1 cellular context compared by ENCODE assay signal in the genomic region with DNA sequence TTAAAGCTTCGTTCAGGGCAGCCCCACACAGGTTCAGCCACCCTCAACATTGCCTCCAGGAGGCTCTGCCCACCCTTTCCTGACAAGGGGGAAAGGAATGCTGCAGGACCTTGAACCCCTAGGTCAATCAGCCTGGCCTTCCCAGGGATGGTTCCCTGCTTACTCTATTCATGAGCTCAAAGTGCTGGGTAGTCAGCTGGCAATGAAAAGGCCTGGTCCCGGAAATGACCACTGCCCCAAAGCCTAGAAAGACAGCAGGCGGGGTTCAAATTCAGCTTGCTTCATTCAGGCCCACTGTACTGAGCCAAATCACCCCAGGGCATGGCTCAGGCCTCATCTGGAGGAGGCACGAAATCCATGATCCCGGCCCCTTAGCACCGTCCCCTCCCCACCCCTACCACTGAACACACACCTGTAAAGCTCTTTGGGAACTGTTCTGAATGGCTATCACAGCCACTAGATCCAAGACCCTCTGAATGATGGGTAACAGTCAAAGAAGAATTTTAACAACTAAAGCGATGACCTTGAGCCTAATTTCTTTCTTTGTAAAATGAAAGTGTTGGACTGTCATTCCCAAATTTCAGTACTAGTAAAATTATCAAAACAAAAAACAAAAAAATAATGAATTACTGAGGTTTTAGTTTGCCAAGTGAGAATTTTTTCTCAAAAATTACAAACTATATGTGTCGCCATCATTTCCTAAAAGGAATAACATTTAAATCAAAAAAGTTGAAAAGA.
TF ChIP-seq lines count a peak whose summit lies in the region.

No MANE protein-coding gene starts in this region.

TF ChIP-seq in HepG2, 621 proteins besides CTCF, POLR2A, EP300 and RAD21 (continued from another document and continues in another):
- TF ChIP-seq, protein P1, sequence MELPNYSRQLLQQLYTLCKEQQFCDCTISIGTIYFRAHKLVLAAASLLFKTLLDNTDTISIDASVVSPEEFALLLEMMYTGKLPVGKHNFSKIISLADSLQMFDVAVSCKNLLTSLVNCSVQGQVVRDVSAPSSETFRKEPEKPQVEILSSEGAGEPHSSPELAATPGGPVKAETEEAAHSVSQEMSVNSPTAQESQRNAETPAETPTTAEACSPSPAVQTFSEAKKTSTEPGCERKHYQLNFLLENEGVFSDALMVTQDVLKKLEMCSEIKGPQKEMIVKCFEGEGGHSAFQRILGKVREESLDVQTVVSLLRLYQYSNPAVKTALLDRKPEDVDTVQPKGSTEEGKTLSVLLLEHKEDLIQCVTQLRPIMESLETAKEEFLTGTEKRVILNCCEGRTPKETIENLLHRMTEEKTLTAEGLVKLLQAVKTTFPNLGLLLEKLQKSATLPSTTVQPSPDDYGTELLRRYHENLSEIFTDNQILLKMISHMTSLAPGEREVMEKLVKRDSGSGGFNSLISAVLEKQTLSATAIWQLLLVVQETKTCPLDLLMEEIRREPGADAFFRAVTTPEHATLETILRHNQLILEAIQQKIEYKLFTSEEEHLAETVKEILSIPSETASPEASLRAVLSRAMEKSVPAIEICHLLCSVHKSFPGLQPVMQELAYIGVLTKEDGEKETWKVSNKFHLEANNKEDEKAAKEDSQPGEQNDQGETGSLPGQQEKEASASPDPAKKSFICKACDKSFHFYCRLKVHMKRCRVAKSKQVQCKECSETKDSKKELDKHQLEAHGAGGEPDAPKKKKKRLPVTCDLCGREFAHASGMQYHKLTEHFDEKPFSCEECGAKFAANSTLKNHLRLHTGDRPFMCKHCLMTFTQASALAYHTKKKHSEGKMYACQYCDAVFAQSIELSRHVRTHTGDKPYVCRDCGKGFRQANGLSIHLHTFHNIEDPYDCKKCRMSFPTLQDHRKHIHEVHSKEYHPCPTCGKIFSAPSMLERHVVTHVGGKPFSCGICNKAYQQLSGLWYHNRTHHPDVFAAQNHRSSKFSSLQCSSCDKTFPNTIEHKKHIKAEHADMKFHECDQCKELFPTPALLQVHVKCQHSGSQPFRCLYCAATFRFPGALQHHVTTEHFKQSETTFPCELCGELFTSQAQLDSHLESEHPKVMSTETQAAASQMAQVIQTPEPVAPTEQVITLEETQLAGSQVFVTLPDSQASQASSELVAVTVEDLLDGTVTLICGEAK (IDR thresholded peaks at IDR 0.05): no peak
- TF ChIP-seq, protein P1 (CRISPR knock-in tag; IDR thresholded peaks at IDR 0.05): peak; percentile 52; the same call in 1 of the 2 replicates
- TF ChIP-seq ZNF333 (CRISPR knock-in tag; IDR thresholded peaks at IDR 0.05; ENCODE audit: borderline replicate concordance) (no peak), KDM5A (IDR thresholded peaks at IDR 0.05; ENCODE audit: borderline replicate concordance, low read length) (no peak), ZNF572 (CRISPR knock-in tag; IDR thresholded peaks at IDR 0.05) (no peak), PHF20 (CRISPR knock-in tag; IDR thresholded peaks at IDR 0.05) (peak; percentile 75), NONO (IDR thresholded peaks at IDR 0.05) (no peak), NONO (CRISPR knock-in tag; conservative IDR thresholded peaks at IDR 0.05) (no peak), ZNF549 (CRISPR knock-in tag; IDR thresholded peaks at IDR 0.05) (no peak), ZNF563 (CRISPR knock-in tag; IDR thresholded peaks at IDR 0.05) (no peak), CHCHD3 (CRISPR knock-in tag; IDR thresholded peaks at IDR 0.05) (no peak), RBM39 (IDR thresholded peaks at IDR 0.05; ENCODE audit: low read depth, low read length, poor library complexity, severe bottlenecking) (no peak), ATM (IDR thresholded peaks at IDR 0.05; ENCODE audit: borderline replicate concordance) (no peak), CCDC6 (CRISPR knock-in tag; IDR thresholded peaks at IDR 0.05) (peak; percentile 59; the same call in 1 of the 2 replicates), ZBTB7B (CRISPR knock-in tag; IDR thresholded peaks at IDR 0.05) (peak; percentile 87), GATAD1 (CRISPR knock-in tag; IDR thresholded peaks at IDR 0.05) (peak; percentile 53; the same call in 1 of the 2 replicates), SMC3 (IDR thresholded peaks at IDR 0.05; ENCODE audit: low read length) (peak; percentile 19; the same call in 1 of the 2 replicates), ELF3 (CRISPR knock-in tag; IDR thresholded peaks at IDR 0.05) (peak; percentile 98), TSC22D2 (CRISPR knock-in tag; IDR thresholded peaks at IDR 0.05; ENCODE audit: borderline replicate concordance) (no peak), ZSCAN25 (CRISPR knock-in tag; IDR thresholded peaks at IDR 0.05) (no peak), MTF2 (CRISPR knock-in tag; IDR thresholded peaks at IDR 0.05; ENCODE audit: borderline replicate concordance) (no peak), PRPF4 (IDR thresholded peaks at IDR 0.05; ENCODE audit: low read depth, low read length, poor library complexity, severe bottlenecking) (no peak), BCL6 (CRISPR knock-in tag; IDR thresholded peaks at IDR 0.05) (peak; percentile 95), ZSCAN12 (CRISPR knock-in tag; IDR thresholded peaks at IDR 0.05) (no peak), ZFP36 (IDR thresholded peaks at IDR 0.05; ENCODE audit: borderline replicate concordance, low read depth, low read length, partially characterized antibody) (no peak), KDM6A (CRISPR knock-in tag; IDR thresholded peaks at IDR 0.05; ENCODE audit: low read depth) (peak; percentile 69; the same call in 1 of the 2 replicates)
- TF ChIP-seq, protein P2, sequence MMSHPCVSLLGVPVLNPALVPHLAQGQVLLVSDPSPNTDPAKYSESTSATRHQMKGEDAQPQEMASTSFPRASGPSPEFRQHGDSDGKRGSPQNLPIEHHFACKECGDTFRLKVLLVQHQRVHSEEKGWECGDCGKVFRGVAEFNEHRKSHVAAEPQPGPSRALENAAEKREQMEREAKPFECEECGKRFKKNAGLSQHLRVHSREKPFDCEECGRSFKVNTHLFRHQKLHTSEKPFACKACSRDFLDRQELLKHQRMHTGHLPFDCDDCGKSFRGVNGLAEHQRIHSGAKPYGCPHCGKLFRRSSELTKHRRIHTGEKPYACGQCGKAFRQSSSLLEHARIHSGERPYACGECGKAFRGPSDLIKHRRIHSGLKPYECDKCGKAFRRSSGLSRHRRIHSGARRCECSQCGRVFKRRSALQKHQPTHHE (CRISPR knock-in tag; IDR thresholded peaks at IDR 0.05; ENCODE audit: borderline replicate concordance): no peak
- TF ChIP-seq, protein P3, sequence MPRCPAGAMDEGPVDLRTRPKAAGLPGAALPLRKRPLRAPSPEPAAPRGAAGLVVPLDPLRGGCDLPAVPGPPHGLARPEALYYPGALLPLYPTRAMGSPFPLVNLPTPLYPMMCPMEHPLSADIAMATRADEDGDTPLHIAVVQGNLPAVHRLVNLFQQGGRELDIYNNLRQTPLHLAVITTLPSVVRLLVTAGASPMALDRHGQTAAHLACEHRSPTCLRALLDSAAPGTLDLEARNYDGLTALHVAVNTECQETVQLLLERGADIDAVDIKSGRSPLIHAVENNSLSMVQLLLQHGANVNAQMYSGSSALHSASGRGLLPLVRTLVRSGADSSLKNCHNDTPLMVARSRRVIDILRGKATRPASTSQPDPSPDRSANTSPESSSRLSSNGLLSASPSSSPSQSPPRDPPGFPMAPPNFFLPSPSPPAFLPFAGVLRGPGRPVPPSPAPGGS (CRISPR knock-in tag; IDR thresholded peaks at IDR 0.05): no peak
- TF ChIP-seq, protein P4, sequence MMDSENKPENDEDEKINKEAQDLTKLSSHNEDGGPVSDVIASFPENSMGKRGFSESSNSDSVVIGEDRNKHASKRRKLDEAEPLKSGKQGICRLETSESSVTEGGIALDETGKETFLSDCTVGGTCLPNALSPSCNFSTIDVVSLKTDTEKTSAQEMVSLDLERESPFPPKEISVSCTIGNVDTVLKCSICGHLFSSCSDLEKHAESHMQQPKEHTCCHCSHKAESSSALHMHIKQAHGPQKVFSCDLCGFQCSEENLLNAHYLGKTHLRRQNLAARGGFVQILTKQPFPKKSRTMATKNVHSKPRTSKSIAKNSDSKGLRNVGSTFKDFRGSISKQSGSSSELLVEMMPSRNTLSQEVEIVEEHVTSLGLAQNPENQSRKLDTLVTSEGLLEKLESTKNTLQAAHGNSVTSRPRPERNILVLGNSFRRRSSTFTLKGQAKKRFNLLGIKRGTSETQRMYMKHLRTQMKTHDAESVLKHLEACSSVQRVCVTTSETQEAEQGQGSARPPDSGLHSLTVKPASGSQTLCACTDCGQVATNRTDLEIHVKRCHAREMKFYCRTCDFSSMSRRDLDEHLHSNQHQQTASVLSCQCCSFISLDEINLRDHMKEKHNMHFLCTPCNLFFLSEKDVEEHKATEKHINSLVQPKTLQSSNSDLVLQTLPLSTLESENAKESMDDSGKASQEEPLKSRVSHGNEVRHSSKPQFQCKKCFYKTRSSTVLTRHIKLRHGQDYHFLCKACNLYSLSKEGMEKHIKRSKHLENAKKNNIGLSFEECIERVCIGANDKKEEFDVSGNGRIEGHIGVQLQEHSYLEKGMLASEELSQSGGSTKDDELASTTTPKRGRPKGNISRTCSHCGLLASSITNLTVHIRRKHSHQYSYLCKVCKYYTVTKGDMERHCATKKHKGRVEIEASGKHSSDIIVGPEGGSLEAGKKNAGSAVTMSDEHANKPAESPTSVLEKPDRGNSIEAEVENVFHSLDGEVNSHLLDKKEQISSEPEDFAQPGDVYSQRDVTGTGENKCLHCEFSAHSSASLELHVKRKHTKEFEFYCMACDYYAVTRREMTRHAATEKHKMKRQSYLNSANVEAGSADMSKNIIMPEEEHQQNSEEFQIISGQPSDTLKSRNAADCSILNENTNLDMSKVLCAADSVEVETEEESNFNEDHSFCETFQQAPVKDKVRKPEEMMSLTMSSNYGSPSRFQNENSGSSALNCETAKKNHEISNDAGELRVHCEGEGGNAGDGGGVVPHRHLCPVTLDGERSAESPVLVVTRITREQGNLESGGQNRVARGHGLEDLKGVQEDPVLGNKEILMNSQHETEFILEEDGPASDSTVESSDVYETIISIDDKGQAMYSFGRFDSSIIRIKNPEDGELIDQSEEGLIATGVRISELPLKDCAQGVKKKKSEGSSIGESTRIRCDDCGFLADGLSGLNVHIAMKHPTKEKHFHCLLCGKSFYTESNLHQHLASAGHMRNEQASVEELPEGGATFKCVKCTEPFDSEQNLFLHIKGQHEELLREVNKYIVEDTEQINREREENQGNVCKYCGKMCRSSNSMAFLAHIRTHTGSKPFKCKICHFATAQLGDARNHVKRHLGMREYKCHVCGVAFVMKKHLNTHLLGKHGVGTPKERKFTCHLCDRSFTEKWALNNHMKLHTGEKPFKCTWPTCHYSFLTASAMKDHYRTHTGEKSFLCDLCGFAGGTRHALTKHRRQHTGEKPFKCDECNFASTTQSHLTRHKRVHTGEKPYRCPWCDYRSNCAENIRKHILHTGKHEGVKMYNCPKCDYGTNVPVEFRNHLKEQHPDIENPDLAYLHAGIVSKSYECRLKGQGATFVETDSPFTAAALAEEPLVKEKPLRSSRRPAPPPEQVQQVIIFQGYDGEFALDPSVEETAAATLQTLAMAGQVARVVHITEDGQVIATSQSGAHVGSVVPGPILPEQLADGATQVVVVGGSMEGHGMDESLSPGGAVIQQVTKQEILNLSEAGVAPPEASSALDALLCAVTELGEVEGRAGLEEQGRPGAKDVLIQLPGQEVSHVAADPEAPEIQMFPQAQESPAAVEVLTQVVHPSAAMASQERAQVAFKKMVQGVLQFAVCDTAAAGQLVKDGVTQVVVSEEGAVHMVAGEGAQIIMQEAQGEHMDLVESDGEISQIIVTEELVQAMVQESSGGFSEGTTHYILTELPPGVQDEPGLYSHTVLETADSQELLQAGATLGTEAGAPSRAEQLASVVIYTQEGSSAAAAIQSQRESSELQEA (CRISPR knock-in tag; IDR thresholded peaks at IDR 0.05; ENCODE audit: not compliant biosample characterization): no peak
- TF ChIP-seq, protein P5, sequence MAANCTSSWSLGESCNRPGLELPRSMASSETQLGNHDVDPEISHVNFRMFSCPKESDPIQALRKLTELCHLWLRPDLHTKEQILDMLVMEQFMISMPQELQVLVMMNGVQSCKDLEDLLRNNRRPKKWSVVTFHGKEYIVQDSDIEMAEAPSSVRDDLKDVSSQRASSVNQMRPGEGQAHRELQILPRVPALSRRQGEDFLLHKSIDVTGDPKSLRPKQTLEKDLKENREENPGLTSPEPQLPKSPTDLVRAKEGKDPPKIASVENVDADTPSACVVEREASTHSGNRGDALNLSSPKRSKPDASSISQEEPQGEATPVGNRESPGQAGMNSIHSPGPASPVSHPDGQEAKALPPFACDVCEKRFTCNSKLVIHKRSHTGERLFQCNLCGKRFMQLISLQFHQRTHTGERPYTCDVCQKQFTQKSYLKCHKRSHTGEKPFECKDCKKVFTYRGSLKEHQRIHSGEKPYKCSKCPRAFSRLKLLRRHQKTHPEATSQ (CRISPR knock-in tag; IDR thresholded peaks at IDR 0.05; ENCODE audit: borderline replicate concordance): no peak
- TF ChIP-seq, protein P6, sequence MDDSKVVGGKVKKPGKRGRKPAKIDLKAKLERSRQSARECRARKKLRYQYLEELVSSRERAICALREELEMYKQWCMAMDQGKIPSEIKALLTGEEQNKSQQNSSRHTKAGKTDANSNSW (CRISPR knock-in tag; IDR thresholded peaks at IDR 0.05; ENCODE audit: borderline replicate concordance): no peak
